In the genomic region with DNA sequence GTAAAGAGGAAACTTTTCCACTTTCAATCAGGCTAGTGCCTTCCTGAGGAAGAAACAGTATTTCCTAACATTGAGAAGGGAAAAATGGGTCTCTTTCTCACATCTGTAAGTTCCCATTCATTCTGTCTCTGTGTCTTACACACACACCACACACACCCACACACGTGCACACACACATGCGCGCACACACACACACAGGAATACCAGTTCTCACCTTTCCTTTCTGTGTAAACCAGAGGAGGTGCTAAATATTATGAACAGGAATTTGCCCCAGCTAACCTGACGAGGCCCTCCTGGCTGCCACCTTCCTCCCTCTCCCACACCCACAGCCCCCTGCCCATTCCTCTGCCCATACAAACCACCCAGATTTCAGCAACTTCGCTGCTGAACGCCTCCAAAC, we compare ENCODE assay signal across 26 cellular contexts.
A peak's percentile ranks its signal among the peaks of the same experiment; 100 is the strongest.
DNase-seq lines count a peak whose midpoint lies in the region; ATAC-seq, FAIRE-seq and TF ChIP-seq lines count a peak whose summit lies in the region.
"Had no signal": no experiment of that assay in that cellular context is flagged by ENCODE, and none has a peak within 500 bp of the region (broad histone marks: within the 10 kb centered on the region; RNA-seq: fewer than 3 reads in every experiment).

No MANE protein-coding gene starts in this region.

- POLR2A ChIA-PET in GM12878 (lab: Charles Lee) = interaction anchor here (0.5 to 1.6 kb wide), 2 partner anchors 12 to 284 kb away, joined by 4 to 6 read pairs; no protein-coding TSS in a partner anchor

- H3K27me3 ChIP-seq in GM12878 (replicated peaks in 1 of 2; ENCODE audit: control insufficient read depth in 2 of 2, insufficient read depth in 2 of 2, low read length in 1 of 2) (peaks cover 1 to 3% of the 10 kb centered on the region in 2 experiments; a peak in 1 of 4 replicates), neuronal stem cell (ENCODE audit: control insufficient read depth in 3 of 3, insufficient read depth in 3 of 3, low read depth in 1 of 3, low read length in 3 of 3) (peaks cover 0 to 8% (median 0%) of the 10 kb centered on the region in 3 experiments)
- H3K27me3 ChIP-seq: ovary, upper lobe of left lung had no signal

- H3K79me2 ChIP-seq in GM12878 (ENCODE audit: control insufficient read depth, insufficient read depth, low read length) = no peaks in the 10 kb centered on the region

- TF ChIP-seq RAD21 in GM12878 (IDR thresholded peaks at IDR 0.05; ENCODE audit: insufficient read depth, low read depth, low read length) = no peak

- WGBS in GM12878 (ENCODE audit: insufficient coverage, insufficient replicate concordance, low lambda C conversion rate, missing lambda C conversion rate) = 47% methylated on average over 6 of the region's 6 CpGs
- WGBS in neuronal stem cell (ENCODE audit: extremely low coverage in 2 of 2, insufficient read length in 2 of 2, insufficient replicate concordance in 1 of 2), 2 donors = no CpG with 5 or more reads among the region's 6 CpGs

- no peaks in the 10 kb centered on the region for H3K36me3 ChIP-seq in GM12878 (ENCODE audit: control insufficient read depth in 2 of 2, insufficient read depth in 2 of 2, low read length in 1 of 2)
- H3K36me3 ChIP-seq in neuronal stem cell (replicated peaks in 1 of 2; ENCODE audit: control insufficient read depth in 2 of 2, insufficient read depth in 2 of 2, low read length in 2 of 2) = no peaks in the 10 kb centered on the region
- H3K36me3 ChIP-seq: ovary, upper lobe of left lung had no signal

- H3K36me3 Mint-ChIP-seq in activated T-cell treated with anti-CD3 and anti-CD28 coated beads, Interleukin-2, amount 50 U/mL, for 24 hours (ENCODE audit: low read depth) = no peaks in the 10 kb centered on the region
- H3K36me3 Mint-ChIP-seq: CD4-positive, alpha-beta memory T cell; natural killer cell treated with Interleukin-12 subunit alpha and Interleukin-12 subunit beta and Interleukin-15 and Interleukin-18, amount 100 ng/mL, for 72 hours had no signal

- no peak overlapping the region for H2BK120ac ChIP-seq in neuronal stem cell (ENCODE audit: low read depth, low read length)

- no peak overlapping the region for H3K4ac ChIP-seq in neuronal stem cell (ENCODE audit: low read length)

- no peak overlapping the region for H3K4me3 Mint-ChIP-seq in activated T-cell treated with anti-CD3 and anti-CD28 coated beads, Interleukin-2, amount 50 U/mL, for 24 hours
- H3K4me3 Mint-ChIP-seq: CD4-positive, alpha-beta memory T cell; GM23338; natural killer cell treated with Interleukin-12 subunit alpha and Interleukin-12 subunit beta and Interleukin-15 and Interleukin-18, amount 100 ng/mL, for 72 hours had no signal

- H3K4me1 ChIP-seq in GM12878 (ENCODE audit: control insufficient read depth, insufficient read depth, low read length) (peaks cover 8% of the 10 kb centered on the region), neuronal stem cell (ENCODE audit: control insufficient read depth in 2 of 2, insufficient read depth in 1 of 2, low read depth in 1 of 2, low read length in 2 of 2) (peaks cover 7 to 12% of the 10 kb centered on the region in 2 donors)
- H3K4me1 ChIP-seq: upper lobe of left lung had no signal

- intact Hi-C loops in GM12878 (cut with micrococcal nuclease; ENCODE audit: unreplicated experiment) = no loop called here

- SMC1A ChIA-PET in GM12878 (lab: Charles Lee; ENCODE audit: uncharacterized antibody, unreplicated experiment) = interaction anchor here (0.7 to 4.3 kb wide), 2 partner anchors 12 to 362 kb away, joined by 3 to 57 read pairs; no protein-coding TSS in a partner anchor

- H2BK15ac ChIP-seq in neuronal stem cell (ENCODE audit: low read length) = no peak overlapping the region

- no peak overlapping the region for H3K4me3 ChIP-seq in GM12878
- no peak overlapping the region for H3K4me3 ChIP-seq in neuronal stem cell (ENCODE audit: low read length in 2 of 2)
- H3K4me3 ChIP-seq: GM23338, lung, mucosa of descending colon, ovary, upper lobe of left lung had no signal

- no peaks in the 10 kb centered on the region for H4K20me1 ChIP-seq in GM12878 (ENCODE audit: control insufficient read depth, insufficient read depth)

- H3K14ac ChIP-seq in neuronal stem cell (ENCODE audit: low read length) = no peak overlapping the region

- H2BK12ac ChIP-seq in neuronal stem cell (ENCODE audit: low read length) = no peak overlapping the region

- no peak overlapping the region for H2AK5ac ChIP-seq in neuronal stem cell (ENCODE audit: low read depth, low read length)

- RAD21 ChIA-PET in GM12878 (lab: Charles Lee; ENCODE audit: unreplicated experiment) = interaction anchor here (0.7 to 9.1 kb wide), 2 partner anchors 12 to 17 kb away, joined by 4 to 69 read pairs; no protein-coding TSS in a partner anchor

- TF ChIP-seq CTCF in GM12878 (IDR thresholded peaks at IDR 0.05 in 2 of 3, conservative IDR thresholded peaks at IDR 0.05 in 1 of 3; ENCODE audit: control insufficient read depth in 2 of 3, extremely low read depth in 1 of 3, insufficient read depth in 1 of 3, low read depth in 3 of 3, low read length in 3 of 3) = no peak

- no peak overlapping the region for H4K8ac ChIP-seq in neuronal stem cell (ENCODE audit: low read depth, low read length)

- no peak for TF ChIP-seq POLR2A in GM12878 (IDR thresholded peaks at IDR 0.05; ENCODE audit: low read depth, low read length)

- CTCF ChIA-PET in GM12878 (lab: Yijun Ruan, JAX) = interaction anchor here (2.2 to 8.8 kb wide), 2 partner anchors 12 to 280 kb away, joined by 9 to 56 read pairs; a partner anchor contains a TSS

- no peak for DNase-seq in activated T-cell treated with anti-CD3 and anti-CD28 coated beads, Interleukin-2, amount 50 U/mL, for 24 hours
- DNase-seq in activated T-cell treated with anti-CD3 and anti-CD28 coated beads, Interleukin-2, amount 50 U/mL, for 1 hour = no peak
- DNase-seq in HTR-8/SVneo (ENCODE audit: insufficient read length, low spot score) = no peak
- DNase-seq in GM12878 (ENCODE audit: low read depth, low spot score) = no peak
- DNase-seq in neuronal stem cell (ENCODE audit: low spot score) = no peak
- DNase-seq in Kasumi-1 (lab: John Stamatoyannopoulos, UW) = no peak
- no peak for DNase-seq in T1000 (lab: John Stamatoyannopoulos, UW)
- DNase-seq: activated CD4-positive, CD25-positive, alpha-beta regulatory T cell; activated effector memory CD4-positive, alpha-beta T cell treated with Interleukin-2 at 50 U/mL for 16 hours; amniotic stem cell; CD4-positive, alpha-beta memory T cell; MM.1S; mucosa of descending colon; NCI-H1417 treated with DMSO at 0.1 percent for 48 hours; NCI-H2081; NCI-H2227 treated with DMSO at 0.1 percent for 48 hours; NCI-H526 treated with DMSO at 0.1 percent for 48 hours had no signal

- ATAC-seq in GM12878 (no peak), HG03039 (IDR thresholded peaks at IDR 0.05; ENCODE audit: unreplicated experiment) (no peak)
- ATAC-seq: mucosa of descending colon had no signal

- no TSS peak for BruUV-seq in GM12878 (replicated peaks; lab: Mats Ljungman, UMichigan)

- H2BK5ac ChIP-seq in neuronal stem cell (ENCODE audit: low read length) = no peak overlapping the region

- H3K27me3 Mint-ChIP-seq in activated T-cell treated with anti-CD3 and anti-CD28 coated beads, Interleukin-2, amount 50 U/mL, for 24 hours = peaks cover 29% of the 10 kb centered on the region

- in situ Hi-C loops in GM12878 (cut with MboI) = no loop called here

- H4K91ac ChIP-seq in neuronal stem cell (ENCODE audit: low read depth, low read length, poor library complexity) = no peak overlapping the region

- H3K9me3 Mint-ChIP-seq in activated T-cell treated with anti-CD3 and anti-CD28 coated beads, Interleukin-2, amount 50 U/mL, for 24 hours = no peaks in the 10 kb centered on the region
- H3K9me3 Mint-ChIP-seq: CD4-positive, alpha-beta memory T cell; GM23338; natural killer cell treated with Interleukin-12 subunit alpha and Interleukin-12 subunit beta and Interleukin-15 and Interleukin-18, amount 100 ng/mL, for 72 hours had no signal

- no peak for TF ChIP-seq EP300 in GM12878 (IDR thresholded peaks at IDR 0.05; ENCODE audit: borderline replicate concordance in 1 of 2, control insufficient read depth in 1 of 2, low read depth in 2 of 2, low read length in 2 of 2)

- peaks cover 35% of the 10 kb centered on the region for H3K4me1 Mint-ChIP-seq in activated T-cell treated with anti-CD3 and anti-CD28 coated beads, Interleukin-2, amount 50 U/mL, for 24 hours (ENCODE audit: low read depth)

- H3K27ac Mint-ChIP-seq in activated T-cell treated with anti-CD3 and anti-CD28 coated beads, Interleukin-2, amount 50 U/mL, for 24 hours = peak overlapping the region; percentile 31
- H3K27ac Mint-ChIP-seq: CD4-positive, alpha-beta memory T cell; GM23338; natural killer cell treated with Interleukin-12 subunit alpha and Interleukin-12 subunit beta and Interleukin-15 and Interleukin-18, amount 100 ng/mL, for 72 hours had no signal

- H3K27ac ChIP-seq in GM12878 (ENCODE audit: control insufficient read depth, insufficient read depth) (no peak overlapping the region), neuronal stem cell (replicated peaks; ENCODE audit: low read length) (no peak overlapping the region)
- H3K27ac ChIP-seq: ovary, upper lobe of left lung had no signal

- H3K23ac ChIP-seq in neuronal stem cell (ENCODE audit: low read depth, low read length, poor library complexity) = no peak overlapping the region

- H3K9me3 ChIP-seq in GM12878 (replicated peaks; ENCODE audit: control insufficient read depth, insufficient read depth, low read length) (no peaks in the 10 kb centered on the region), neuronal stem cell (replicated peaks in 1 of 2; ENCODE audit: control insufficient read depth in 2 of 2, insufficient read depth in 1 of 2, low read depth in 1 of 2, low read length in 2 of 2) (no peaks in the 10 kb centered on the region)
- H3K9me3 ChIP-seq: mucosa of descending colon, ovary, upper lobe of left lung had no signal

- FAIRE-seq in HTR-8/SVneo (lab: Jason Lieb, UNC) (peak; percentile 51), GM12878 (lab: Jason Lieb, UNC) (no peak)
- FAIRE-seq: endometrium, frontal cortex, GM12891 had no signal

- H2AFZ ChIP-seq in GM12878 (ENCODE audit: control insufficient read depth, low read depth, low read length) (no peak overlapping the region), neuronal stem cell (ENCODE audit: low read length) (peak overlapping the region; percentile 76)
- H2AFZ ChIP-seq: GM23338 had no signal

- H3K9ac ChIP-seq in GM12878 (ENCODE audit: control insufficient read depth, insufficient read depth, low read length) = no peak overlapping the region
- H3K9ac ChIP-seq in neuronal stem cell (ENCODE audit: low read depth, low read length, poor library complexity) = no peak overlapping the region

- H3K79me1 ChIP-seq in neuronal stem cell (ENCODE audit: low read depth, low read length) = no peaks in the 10 kb centered on the region

- peak overlapping the region; percentile 57 for H3K18ac ChIP-seq in neuronal stem cell (ENCODE audit: low read length)

- H3K4me2 ChIP-seq in GM12878 (ENCODE audit: control insufficient read depth, insufficient read depth) = no peak overlapping the region
- H3K4me2 ChIP-seq in neuronal stem cell (ENCODE audit: insufficient read depth, low read length, poor library complexity, severe bottlenecking) = no peak overlapping the region
- H3K4me2 ChIP-seq: GM23338 had no signal

TF ChIP-seq in GM12878, 131 proteins besides CTCF, POLR2A, EP300 and RAD21 (continues in another document):
- TF ChIP-seq PAX8 (IDR thresholded peaks at IDR 0.05) = no peak
